Comparison of ENCODE assay signal across 8 cellular contexts in genomic region chr5:72320022-72320898, GRCh38. TPM values are rescaled to one million over a fixed set of nuclear protein-coding genes. Genes with fewer than 3 reads are reported as not detected.
A peak's percentile ranks its signal among the peaks of the same experiment; 100 is the strongest.
DNase-seq lines count a peak whose midpoint lies in the region; ATAC-seq and TF ChIP-seq lines count a peak whose summit lies in the region.

TSS of gene MRPS27 (minus strand) at chr5:72320240. CDS start at chr5:72320221, 19 bp downstream.
TSS of gene PTCD2 (plus strand) at chr5:72320373. CDS start at chr5:72320383, 10 bp downstream.

- no peak within 1 kb of the TSS for H2BK120ac ChIP-seq in mesendoderm (ENCODE audit: low read depth, low read length)

- intact Hi-C loops in Calu3 (cut with micrococcal nuclease; ENCODE audit: unreplicated experiment): no loop called here

- no peaks in the 10 kb centered on the region for H3K27me3 Mint-ChIP-seq in Calu3 (ENCODE audit: unreplicated experiment)
- no peaks in the 10 kb centered on the region for H3K27me3 Mint-ChIP-seq in activated CD8-positive, alpha-beta memory T cell treated with anti-CD3 and anti-CD28 coated beads, Interleukin-2, amount 10 ng/mL, durations not matched to agents 7 days and 5 days

- TF ChIP-seq CTCF in Calu3 (IDR thresholded peaks at IDR 0.05; ENCODE audit: unreplicated experiment): no peak

- peak within 1 kb of the TSS; percentile 40 for H3K4ac ChIP-seq in mesendoderm (ENCODE audit: low read depth, low read length)

- H3K36me3 Mint-ChIP-seq in Calu3 (ENCODE audit: insufficient read depth, unreplicated experiment): peaks cover 42% of the 10 kb centered on the region
- peaks cover 32% of the 10 kb centered on the region for H3K36me3 Mint-ChIP-seq in activated CD8-positive, alpha-beta memory T cell treated with anti-CD3 and anti-CD28 coated beads, Interleukin-2, amount 10 ng/mL, durations not matched to agents 7 days and 5 days

- H3K36me3 ChIP-seq in endocrine pancreas (ENCODE audit: control insufficient read depth, insufficient read depth, low read length): no peaks in the 10 kb centered on the region
- H3K36me3 ChIP-seq in mesendoderm (ENCODE audit: control insufficient read depth, insufficient read depth, low read length): no peaks in the 10 kb centered on the region

- H3K9me3 ChIP-seq in endocrine pancreas (ENCODE audit: control insufficient read depth, low read length): no peaks in the 10 kb centered on the region

- H3K4me3 ChIP-seq in endocrine pancreas (ENCODE audit: control insufficient read depth, insufficient read depth, low read length): peak within 1 kb of the TSS; percentile 92
- H3K4me3 ChIP-seq in mesendoderm (ENCODE audit: low read length): peak within 1 kb of the TSS; percentile 87

- H3K27me3 ChIP-seq in endocrine pancreas (ENCODE audit: control insufficient read depth, insufficient read depth, low read length) (no peaks in the 10 kb centered on the region), mesendoderm (ENCODE audit: insufficient read depth, low read length, poor library complexity) (no peaks in the 10 kb centered on the region)

- peaks cover 3% of the 10 kb centered on the region for H3K79me1 ChIP-seq in mesendoderm (ENCODE audit: low read length)

- H3K4me2 ChIP-seq in mesendoderm (ENCODE audit: low read length): peak within 1 kb of the TSS; percentile 41

- H3K9me3 Mint-ChIP-seq in Calu3 (ENCODE audit: low read depth, unreplicated experiment): no peaks in the 10 kb centered on the region
- no peaks in the 10 kb centered on the region for H3K9me3 Mint-ChIP-seq in activated CD8-positive, alpha-beta memory T cell treated with anti-CD3 and anti-CD28 coated beads, Interleukin-2, amount 10 ng/mL, durations not matched to agents 7 days and 5 days (ENCODE audit: low read depth)

- H3K4me3 Mint-ChIP-seq in Calu3 (ENCODE audit: low read depth, unreplicated experiment): peak within 1 kb of the TSS; percentile 95
- peak within 1 kb of the TSS; percentile 96 for H3K4me3 Mint-ChIP-seq in activated CD8-positive, alpha-beta memory T cell treated with anti-CD3 and anti-CD28 coated beads, Interleukin-2, amount 10 ng/mL, durations not matched to agents 7 days and 5 days

- DNase-seq in Calu3 (peak; percentile 96), HUDEP-2 (lab: John Stamatoyannopoulos, UW; ENCODE audit: unreplicated experiment in 76 of 76) (peak; percentile 24 to 97 (median 93)), NOMO-1 treated with dmso at 0.1 percent for 144 hours (lab: John Stamatoyannopoulos, UW; ENCODE audit: unreplicated experiment) (peak; percentile 97), mesendoderm (peak; percentile 100)
- DNase-seq in activated CD8-positive, alpha-beta memory T cell treated with anti-CD3 and anti-CD28 coated beads, Interleukin-2, amount 10 ng/mL, durations not matched to agents 7 days and 5 days: peak; percentile 97
- DNase-seq in stimulated activated CD8-positive, alpha-beta memory T cell treated with anti-CD3 and anti-CD28 coated beads, Interleukin-15, amount 100 ng/mL, for 1 hour (ENCODE audit: low read depth): peak; percentile 86

- no peak within 1 kb of the TSS for H2AK5ac ChIP-seq in mesendoderm (ENCODE audit: low read length)

- WGBS in mesendoderm (ENCODE audit: extremely low coverage, insufficient coverage, low lambda C conversion rate): no CpG with 5 or more reads among the region's 51 CpGs

- H3K79me2 ChIP-seq in mesendoderm (ENCODE audit: control insufficient read depth, insufficient read depth, low read length): peaks cover 12% of the 10 kb centered on the region

- CTCF ChIA-PET in Calu3 (lab: Charles Lee): interaction anchor here (0.7 to 1.0 kb wide), 3 partner anchors 12 to 540 kb away, joined by 3 to 7 read pairs (median 4); no protein-coding TSS in a partner anchor
- CTCF ChIA-PET in activated CD8-positive, alpha-beta memory T cell treated with anti-CD3 and anti-CD28 coated beads, Interleukin-2, amount 10 ng/mL, durations not matched to agents 7 days and 5 days (lab: Charles Lee): interaction anchor here (0.8 to 8.3 kb wide), 2 partner anchors 12 to 46 kb away, joined by 4 to 58 read pairs; no protein-coding TSS in a partner anchor

- peak within 1 kb of the TSS; percentile 76 for H3K27ac ChIP-seq in mesendoderm (ENCODE audit: low read depth, low read length)

- peak within 1 kb of the TSS; percentile 93 for H3K56ac ChIP-seq in mesendoderm (ENCODE audit: low read length)

- peak within 1 kb of the TSS; percentile 92 for H3K27ac Mint-ChIP-seq in Calu3 (ENCODE audit: unreplicated experiment)
- H3K27ac Mint-ChIP-seq in activated CD8-positive, alpha-beta memory T cell treated with anti-CD3 and anti-CD28 coated beads, Interleukin-2, amount 10 ng/mL, durations not matched to agents 7 days and 5 days: peak within 1 kb of the TSS; percentile 89

- no TSS peak for BruUV-seq in Calu3 (replicated peaks; lab: Mats Ljungman, UMichigan)

- peak within 1 kb of the TSS; percentile 13 for H3K18ac ChIP-seq in mesendoderm (ENCODE audit: low read length)

- peak within 1 kb of the TSS; percentile 94 for H3K9ac ChIP-seq in endocrine pancreas (ENCODE audit: control insufficient read depth, insufficient read depth, low read length)
- H3K9ac ChIP-seq in mesendoderm (ENCODE audit: low read length): peak within 1 kb of the TSS; percentile 82

- ATAC-seq in GM21381 (IDR thresholded peaks at IDR 0.05; ENCODE audit: unreplicated experiment): peak; percentile 98
- peak; percentile 99 for ATAC-seq in activated CD8-positive, alpha-beta memory T cell treated with anti-CD3 and anti-CD28 coated beads, Interleukin-2, amount 10 ng/mL, durations not matched to agents 7 days and 5 days

- peaks cover 25% of the 10 kb centered on the region for H3K4me1 Mint-ChIP-seq in Calu3 (ENCODE audit: low read depth, unreplicated experiment)
- peaks cover 40% of the 10 kb centered on the region for H3K4me1 Mint-ChIP-seq in activated CD8-positive, alpha-beta memory T cell treated with anti-CD3 and anti-CD28 coated beads, Interleukin-2, amount 10 ng/mL, durations not matched to agents 7 days and 5 days

- peaks cover 6% of the 10 kb centered on the region for H3K4me1 ChIP-seq in endocrine pancreas (ENCODE audit: control insufficient read depth, insufficient read depth, low read length)
- H3K4me1 ChIP-seq in mesendoderm (ENCODE audit: control insufficient read depth, low read depth, low read length): no peaks in the 10 kb centered on the region

- H2BK15ac ChIP-seq in mesendoderm (replicated peaks; ENCODE audit: low read depth): no peak within 1 kb of the TSS

- H3K23ac ChIP-seq in mesendoderm (ENCODE audit: low read length): no peak within 1 kb of the TSS

- H4K5ac ChIP-seq in mesendoderm (ENCODE audit: low read length): no peak within 1 kb of the TSS

- H4K8ac ChIP-seq in mesendoderm (ENCODE audit: low read depth, low read length): peak within 1 kb of the TSS; percentile 67

- peak within 1 kb of the TSS; percentile 1 for H2BK5ac ChIP-seq in mesendoderm (ENCODE audit: low read length)

RNA-seq across cellular contexts. Expression of gene MRPS27, which starts in this region (rescaled TPM):
- total RNA-seq in Calu3 (2022): 57.7 and 61.2 TPM in 2 replicates
- 10 to 100 TPM; 45.5 to 52.6 TPM for total RNA-seq in activated CD8-positive, alpha-beta memory T cell treated with anti-CD3 and anti-CD28 coated beads, Interleukin-2, amount 10 ng/mL, durations not matched to agents 7 days and 5 days
- 60.4 TPM for polyA plus RNA-seq in mesendoderm (2013, experiment 1 of 2)
- 60.5 TPM for polyA plus RNA-seq in mesendoderm (2013, experiment 2 of 2)

RNA-seq across cellular contexts. Expression of gene PTCD2, which starts in this region (rescaled TPM):
- 14.3 and 16.2 TPM in 2 replicates for total RNA-seq in Calu3 (2022)
- 10 to 100 TPM; 10.2 to 10.6 TPM for total RNA-seq in activated CD8-positive, alpha-beta memory T cell treated with anti-CD3 and anti-CD28 coated beads, Interleukin-2, amount 10 ng/mL, durations not matched to agents 7 days and 5 days
- 6.1 TPM for polyA plus RNA-seq in mesendoderm (2013, experiment 1 of 2)
- 6.7 TPM for polyA plus RNA-seq in mesendoderm (2013, experiment 2 of 2)

Comparison
In these comparisons a context has a peak if more than half of its experiments do, and no peak if none do; other contexts are left out.
1. Peak in every context shown above with its lines: DNase-seq, ATAC-seq, H3K4me3 ChIP-seq and H3K27ac ChIP-seq.